1 cellular context compared by ENCODE assay signal in the genomic region with DNA sequence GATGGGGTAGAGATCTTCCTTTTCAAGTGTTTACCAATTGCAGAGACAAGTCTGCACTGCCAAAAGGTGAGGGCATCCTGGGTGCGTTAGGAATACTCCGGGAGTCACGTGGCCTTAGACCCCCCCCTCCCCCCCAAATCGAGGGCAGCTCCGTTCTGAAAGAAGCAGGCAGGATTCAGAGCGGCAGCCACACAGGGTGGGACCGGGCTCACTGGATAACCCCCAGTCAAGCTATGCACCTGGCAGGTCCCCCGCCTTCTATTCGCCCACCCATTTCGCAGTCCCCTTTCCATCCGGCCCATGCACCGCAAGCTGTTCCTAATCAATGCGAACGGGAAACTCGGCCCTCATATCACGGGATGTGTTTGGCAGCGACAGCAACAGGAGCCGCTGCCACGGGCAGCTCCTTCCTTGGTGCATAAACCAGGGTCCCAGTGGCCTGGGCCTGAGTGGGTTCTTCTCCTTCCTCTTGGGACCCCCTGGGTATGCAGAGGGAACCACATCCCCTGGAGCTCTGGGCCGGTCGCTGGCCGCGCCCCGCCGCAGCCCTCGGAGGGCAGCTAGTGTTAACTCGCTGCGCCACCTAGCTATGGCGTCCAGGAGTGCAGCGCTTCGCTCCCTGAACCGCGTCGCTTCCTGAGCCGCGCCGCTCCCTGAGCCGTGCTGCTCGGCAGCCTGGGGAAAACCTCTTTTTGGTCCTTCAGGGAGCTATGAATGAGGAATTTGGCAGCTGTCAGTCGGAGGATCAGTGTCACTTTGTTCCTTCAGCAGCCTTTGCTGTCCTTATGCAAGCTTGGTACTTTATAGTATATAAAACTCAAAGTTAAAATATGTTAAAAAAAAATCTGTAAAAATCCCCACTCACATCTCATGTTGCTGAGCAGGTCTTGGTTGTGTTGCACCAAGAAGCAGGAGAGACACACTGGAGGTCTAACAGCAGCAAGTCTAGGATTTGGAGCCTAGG.
TF ChIP-seq lines count a peak whose summit lies in the region.

No MANE protein-coding gene starts in this region.

TF ChIP-seq in H1, 55 proteins besides CTCF, POLR2A, EP300 and RAD21:
- TF ChIP-seq SIX5 (IDR thresholded peaks at IDR 0.05; ENCODE audit: low read depth, low read length) (no peak), TCF12 (IDR thresholded peaks at IDR 0.05; ENCODE audit: low read depth, low read length) (0 out of 2 replicates have a peak, but pooled peaks have one; percentile 56), RXRA (IDR thresholded peaks at IDR 0.05; ENCODE audit: insufficient read depth, low read depth, low read length) (no peak), FOSL1 (IDR thresholded peaks at IDR 0.05; ENCODE audit: insufficient read depth, low read depth, low read length) (no peak), RFX5 (IDR thresholded peaks at IDR 0.05; ENCODE audit: borderline replicate concordance, low read depth, low read length) (no peak), BRCA1 (IDR thresholded peaks at IDR 0.05; ENCODE audit: low read depth, low read length) (no peak), SIN3A (conservative IDR thresholded peaks at IDR 0.05 in 1 of 2, IDR thresholded peaks at IDR 0.05 in 1 of 2; ENCODE audit: low read depth in 1 of 2, low read length in 2 of 2) (no peak), HDAC6 (IDR thresholded peaks at IDR 0.05; ENCODE audit: low read depth, low read length) (no peak), NANOG (IDR thresholded peaks at IDR 0.05; ENCODE audit: insufficient read depth, low read depth, low read length, poor library complexity, severe bottlenecking) (no peak), SP1 (IDR thresholded peaks at IDR 0.05; ENCODE audit: low read depth, low read length) (no peak), CTBP2 (IDR thresholded peaks at IDR 0.05; ENCODE audit: borderline replicate concordance, insufficient read depth, insufficient read length, low read length) (no peak), SUZ12 (IDR thresholded peaks at IDR 0.05; ENCODE audit: low read length) (peak; percentile 66; the same call in 1 of the 2 replicates), KDM4A (IDR thresholded peaks at IDR 0.05; ENCODE audit: low read depth, low read length, severe bottlenecking) (no peak), RNF2 (IDR thresholded peaks at IDR 0.05; ENCODE audit: borderline replicate concordance, low read depth, low read length, missing control alignments, poor library complexity, severe bottlenecking) (no peak), MAFK (IDR thresholded peaks at IDR 0.05; ENCODE audit: low read depth, low read length) (no peak), BACH1 (IDR thresholded peaks at IDR 0.05; ENCODE audit: low read length) (no peak), JUND (IDR thresholded peaks at IDR 0.05; ENCODE audit: low read length) (no peak), RBBP5 (IDR thresholded peaks at IDR 0.05; ENCODE audit: borderline replicate concordance, low read depth, low read length) (no peak), SP4 (IDR thresholded peaks at IDR 0.05; ENCODE audit: low read length) (no peak), NRF1 (IDR thresholded peaks at IDR 0.05; ENCODE audit: low read depth, low read length) (no peak), BCL11A (IDR thresholded peaks at IDR 0.05; ENCODE audit: low read depth in 2 of 2, low read length in 2 of 2) (no peak), ASH2L (IDR thresholded peaks at IDR 0.05; ENCODE audit: low read length) (peak; percentile 21), TAF1 (IDR thresholded peaks at IDR 0.05; ENCODE audit: low read depth, low read length) (no peak), CBX8 (IDR thresholded peaks at IDR 0.05; ENCODE audit: borderline replicate concordance, low read depth, low read length) (no peak), SRF (IDR thresholded peaks at IDR 0.05; ENCODE audit: low read depth, low read length) (no peak), CEBPB (IDR thresholded peaks at IDR 0.05; ENCODE audit: low read depth, low read length) (no peak), HDAC2 (IDR thresholded peaks at IDR 0.05; ENCODE audit: borderline replicate concordance in 1 of 2, low read depth in 2 of 2, low read length in 2 of 2) (0 out of 4 replicates have a peak, but pooled peaks of 1 of the 2 experiments have one; percentile 37), GABPA (IDR thresholded peaks at IDR 0.05; ENCODE audit: borderline replicate concordance, insufficient read depth, low read length) (peak; percentile 73; the same call in 1 of the 2 replicates), CREB1 (IDR thresholded peaks at IDR 0.05) (peak; percentile 67; the same call in 1 of the 2 replicates), TEAD4 (IDR thresholded peaks at IDR 0.05; ENCODE audit: low read depth, low read length) (no peak), SIRT6 (IDR thresholded peaks at IDR 0.05; ENCODE audit: low read length) (no peak), TAF7 (optimal IDR thresholded peaks at IDR 0.05; ENCODE audit: borderline replicate concordance, low read depth, low read length) (no peak), YY1 (IDR thresholded peaks at IDR 0.05; ENCODE audit: low read depth, low read length) (peak; percentile 75; the same call in 1 of the 2 replicates), PHF8 (conservative IDR thresholded peaks at IDR 0.05; ENCODE audit: low read depth, low read length) (no peak), SP2 (IDR thresholded peaks at IDR 0.05; ENCODE audit: low read length) (no peak), SAP30 (IDR thresholded peaks at IDR 0.05; ENCODE audit: insufficient read depth, insufficient replicate concordance, low read length) (no peak), EZH2 (IDR thresholded peaks at IDR 0.05; ENCODE audit: low read depth, low read length, severe bottlenecking) (peak; percentile 66), POU5F1 (IDR thresholded peaks at IDR 0.05; ENCODE audit: low read depth, low read length) (no peak), CBX5 (IDR thresholded peaks at IDR 0.05; ENCODE audit: low read depth, low read length) (no peak)
- TF ChIP-seq, protein P1, sequence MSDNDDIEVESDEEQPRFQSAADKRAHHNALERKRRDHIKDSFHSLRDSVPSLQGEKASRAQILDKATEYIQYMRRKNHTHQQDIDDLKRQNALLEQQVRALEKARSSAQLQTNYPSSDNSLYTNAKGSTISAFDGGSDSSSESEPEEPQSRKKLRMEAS (IDR thresholded peaks at IDR 0.05), result peak; percentile 13
- TF ChIP-seq, protein P2, sequence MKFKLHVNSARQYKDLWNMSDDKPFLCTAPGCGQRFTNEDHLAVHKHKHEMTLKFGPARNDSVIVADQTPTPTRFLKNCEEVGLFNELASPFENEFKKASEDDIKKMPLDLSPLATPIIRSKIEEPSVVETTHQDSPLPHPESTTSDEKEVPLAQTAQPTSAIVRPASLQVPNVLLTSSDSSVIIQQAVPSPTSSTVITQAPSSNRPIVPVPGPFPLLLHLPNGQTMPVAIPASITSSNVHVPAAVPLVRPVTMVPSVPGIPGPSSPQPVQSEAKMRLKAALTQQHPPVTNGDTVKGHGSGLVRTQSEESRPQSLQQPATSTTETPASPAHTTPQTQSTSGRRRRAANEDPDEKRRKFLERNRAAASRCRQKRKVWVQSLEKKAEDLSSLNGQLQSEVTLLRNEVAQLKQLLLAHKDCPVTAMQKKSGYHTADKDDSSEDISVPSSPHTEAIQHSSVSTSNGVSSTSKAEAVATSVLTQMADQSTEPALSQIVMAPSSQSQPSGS (IDR thresholded peaks at IDR 0.05; ENCODE audit: low read length), result no peak
- TF ChIP-seq, protein P3, sequence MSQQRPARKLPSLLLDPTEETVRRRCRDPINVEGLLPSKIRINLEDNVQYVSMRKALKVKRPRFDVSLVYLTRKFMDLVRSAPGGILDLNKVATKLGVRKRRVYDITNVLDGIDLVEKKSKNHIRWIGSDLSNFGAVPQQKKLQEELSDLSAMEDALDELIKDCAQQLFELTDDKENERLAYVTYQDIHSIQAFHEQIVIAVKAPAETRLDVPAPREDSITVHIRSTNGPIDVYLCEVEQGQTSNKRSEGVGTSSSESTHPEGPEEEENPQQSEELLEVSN (IDR thresholded peaks at IDR 0.05), result 0 out of 2 replicates have a peak, but pooled peaks have one; percentile 11
- TF ChIP-seq, protein P4, sequence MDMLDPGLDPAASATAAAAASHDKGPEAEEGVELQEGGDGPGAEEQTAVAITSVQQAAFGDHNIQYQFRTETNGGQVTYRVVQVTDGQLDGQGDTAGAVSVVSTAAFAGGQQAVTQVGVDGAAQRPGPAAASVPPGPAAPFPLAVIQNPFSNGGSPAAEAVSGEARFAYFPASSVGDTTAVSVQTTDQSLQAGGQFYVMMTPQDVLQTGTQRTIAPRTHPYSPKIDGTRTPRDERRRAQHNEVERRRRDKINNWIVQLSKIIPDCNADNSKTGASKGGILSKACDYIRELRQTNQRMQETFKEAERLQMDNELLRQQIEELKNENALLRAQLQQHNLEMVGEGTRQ (IDR thresholded peaks at IDR 0.05; ENCODE audit: low read length), result peak; percentile 57
